ENCODE assay signal across 22 cellular contexts in genomic region chr21:19541612-19542011, GRCh38.
A peak's percentile ranks its signal among the peaks of the same experiment; 100 is the strongest.
DNase-seq lines count a peak whose midpoint lies in the region; ATAC-seq and TF ChIP-seq lines count a peak whose summit lies in the region.
"Had no signal": no experiment of that assay in that cellular context is flagged by ENCODE, and none has a peak within 500 bp of the region (broad histone marks: within the 10 kb centered on the region; RNA-seq: fewer than 3 reads in every experiment).

No MANE protein-coding gene starts in this region.

- peaks cover 49% of the 10 kb centered on the region for H3K9me3 Mint-ChIP-seq in endodermal cell
- peaks cover 21% of the 10 kb centered on the region for H3K9me3 Mint-ChIP-seq in progenitor cell of endocrine pancreas (ENCODE audit: low read depth)

- H3K27me3 ChIP-seq in endodermal cell (ENCODE audit: control insufficient read depth, insufficient read depth, low read length, poor library complexity, severe bottlenecking), result no peaks in the 10 kb centered on the region
- H3K27me3 ChIP-seq: MG63 had no signal

- H3K4me3 ChIP-seq in endodermal cell (ENCODE audit: low read length), result peak overlapping the region; percentile 70
- H3K4me3 ChIP-seq: MG63, SK-N-MC had no signal

- DNase-seq in NCI-H146 (lab: John Stamatoyannopoulos, UW), result peak; percentile 11
- no peak for DNase-seq in NCI-H146 treated with DMSO at 0.1 percent for 48 hours (lab: John Stamatoyannopoulos, UW; ENCODE audit: unreplicated experiment)
- DNase-seq in NCI-H460 (ENCODE audit: extremely low read depth, low read depth), result peak; percentile 15
- no peak for DNase-seq in endodermal cell
- no peak for DNase-seq in progenitor cell of endocrine pancreas (ENCODE audit: low spot score, unreplicated experiment)
- DNase-seq in activated gamma-delta T cell (lab: John Stamatoyannopoulos, UW), result no peak
- DNase-seq in pons (ENCODE audit: low spot score), result no peak
- DNase-seq: 8988T, GDM1, H7, HFFc6, Kasumi-1, MG63, NCI-H1048, NCI-H1694, NCI-H226, NCI-H526 treated with DMSO at 0.1 percent for 48 hours, Right ventricle myocardium superior had no signal

- ATAC-seq in HG03460 (IDR thresholded peaks at IDR 0.05; ENCODE audit: unreplicated experiment), result no peak

- H3K36me3 ChIP-seq in endodermal cell (ENCODE audit: control insufficient read depth, insufficient read depth, low read length), result no peaks in the 10 kb centered on the region
- H3K36me3 ChIP-seq: MG63 had no signal

- H3K27ac Mint-ChIP-seq in endodermal cell (no peak overlapping the region), progenitor cell of endocrine pancreas (peak overlapping the region; percentile 90)
- H3K27ac Mint-ChIP-seq: CD14-positive monocyte, HFFc6, IgD-negative memory B cell had no signal

- no peak for TF ChIP-seq CTCF in endodermal cell (conservative IDR thresholded peaks at IDR 0.05)
- TF ChIP-seq CTCF in progenitor cell of endocrine pancreas (IDR thresholded peaks at IDR 0.05; ENCODE audit: unreplicated experiment), result no peak

- H3K4me1 ChIP-seq in endodermal cell (ENCODE audit: control insufficient read depth, insufficient read depth, low read length), result peaks cover 3% of the 10 kb centered on the region

- H3K9me3 ChIP-seq in endodermal cell (ENCODE audit: control insufficient read depth, low read length), result peaks cover 59% of the 10 kb centered on the region
- H3K9me3 ChIP-seq: MG63 had no signal

- H3K36me3 Mint-ChIP-seq in endodermal cell (ENCODE audit: low read depth) (peaks cover 20% of the 10 kb centered on the region), progenitor cell of endocrine pancreas (ENCODE audit: insufficient read depth) (peaks cover 12% of the 10 kb centered on the region)
- H3K36me3 Mint-ChIP-seq: CD14-positive monocyte, IgD-negative memory B cell had no signal

- H3K4me1 Mint-ChIP-seq in endodermal cell (peaks cover 11% of the 10 kb centered on the region), progenitor cell of endocrine pancreas (ENCODE audit: low read depth) (peaks cover 20% of the 10 kb centered on the region)
- H3K4me1 Mint-ChIP-seq: CD14-positive monocyte, IgD-negative memory B cell had no signal

- 42 to 88% methylated on average over 2 of the region's 2 CpGs for WGBS in endodermal cell (ENCODE audit: insufficient coverage in 1 of 2, insufficient read length in 1 of 2), 2 experiments

- no peak overlapping the region for H3K4me3 Mint-ChIP-seq in endodermal cell
- H3K4me3 Mint-ChIP-seq in progenitor cell of endocrine pancreas (ENCODE audit: low read depth), result no peak overlapping the region
- H3K4me3 Mint-ChIP-seq: CD14-positive monocyte, HFFc6, IgD-negative memory B cell had no signal

- H3K9ac ChIP-seq in endodermal cell (ENCODE audit: extremely low read depth, low read length, poor library complexity, severe bottlenecking), result no peak overlapping the region

- H3K27me3 Mint-ChIP-seq in endodermal cell (ENCODE audit: insufficient read depth) (no peaks in the 10 kb centered on the region), progenitor cell of endocrine pancreas (no peaks in the 10 kb centered on the region)
- H3K27me3 Mint-ChIP-seq: IgD-negative memory B cell had no signal

- H3K27ac ChIP-seq in endodermal cell (ENCODE audit: low read depth, low read length), result peak overlapping the region; percentile 58
- H3K27ac ChIP-seq: SK-N-MC had no signal

Comparison
In these comparisons a context has a peak if more than half of its experiments do, and no peak if none do; other contexts are left out.
1. DNase-seq: peak in NCI-H146 (single experiment) and NCI-H460 (single experiment); none in NCI-H146 treated with DMSO at 0.1 percent for 48 hours (single experiment), endodermal cell (single experiment), progenitor cell of endocrine pancreas (single experiment), activated gamma-delta T cell (single experiment) and pons (single experiment).